ENCODE assay signal across 1 cellular context in genomic region chr3:112786002-112786590, GRCh38.
TF ChIP-seq lines count a peak whose summit lies in the region.

No MANE protein-coding gene starts in this region.

TF ChIP-seq in K562, 482 proteins besides CTCF, POLR2A, EP300 and RAD21 (continued from another document and continues in another):
- TF ChIP-seq ILK (tag; IDR thresholded peaks at IDR 0.05; ENCODE audit: borderline replicate concordance, low read depth) (no peak), FOXK1 (CRISPR knock-in tag; IDR thresholded peaks at IDR 0.05; ENCODE audit: borderline replicate concordance) (no peak), TFE3 (CRISPR knock-in tag; IDR thresholded peaks at IDR 0.05) (no peak), PRDM10 (IDR thresholded peaks at IDR 0.05; ENCODE audit: partially characterized antibody) (no peak), NR2F6 (CRISPR knock-in tag; IDR thresholded peaks at IDR 0.05) (no peak), PYGO2 (tag; IDR thresholded peaks at IDR 0.05) (peak; percentile 49; the same call in 1 of the 2 replicates), NFXL1 (CRISPR knock-in tag; IDR thresholded peaks at IDR 0.05) (no peak), BRCA1 (IDR thresholded peaks at IDR 0.05) (no peak), BRCA1 (CRISPR knock-in tag; IDR thresholded peaks at IDR 0.05) (no peak), LEF1 (IDR thresholded peaks at IDR 0.05) (peak; percentile 21; the same call in 1 of the 2 replicates), CREM (IDR thresholded peaks at IDR 0.05; ENCODE audit: low read depth) (no peak), MAZ (CRISPR knock-in tag; conservative IDR thresholded peaks at IDR 0.05 in 1 of 2, IDR thresholded peaks at IDR 0.05 in 1 of 2) (peak in 1 of 2 experiments; percentile 45; a peak in 1 of 4 replicates), FOXO4 (CRISPR knock-in tag; IDR thresholded peaks at IDR 0.05) (no peak), ZFP91 (CRISPR knock-in tag; IDR thresholded peaks at IDR 0.05) (no peak), ZNF24 (IDR thresholded peaks at IDR 0.05) (no peak), CEBPB (tag; IDR thresholded peaks at IDR 0.05) (no peak), KLF1 (tag; IDR thresholded peaks at IDR 0.05) (no peak), ZNF282 (CRISPR knock-in tag; IDR thresholded peaks at IDR 0.05) (no peak), FOXM1 (IDR thresholded peaks at IDR 0.05; ENCODE audit: low read depth) (peak; percentile 71; the same call in 1 of the 2 replicates), FOXM1 (CRISPR knock-in tag; IDR thresholded peaks at IDR 0.05; ENCODE audit: low read depth) (no peak), CREB1 (IDR thresholded peaks at IDR 0.05) (no peak), CREB1 (CRISPR knock-in tag; IDR thresholded peaks at IDR 0.05) (no peak), E2F3 (CRISPR knock-in tag; IDR thresholded peaks at IDR 0.05) (no peak), ESRRA (IDR thresholded peaks at IDR 0.05; ENCODE audit: borderline replicate concordance, low read depth) (peak; percentile 63; the same call in 1 of the 2 replicates), THRB (CRISPR knock-in tag; conservative IDR thresholded peaks at IDR 0.05) (no peak), MYNN (IDR thresholded peaks at IDR 0.05) (no peak), MYNN (CRISPR knock-in tag; IDR thresholded peaks at IDR 0.05) (no peak), ZNF121 (CRISPR knock-in tag; conservative IDR thresholded peaks at IDR 0.05) (no peak), ZNF133 (CRISPR knock-in tag; IDR thresholded peaks at IDR 0.05) (no peak), NR0B1 (IDR thresholded peaks at IDR 0.05; ENCODE audit: partially characterized antibody) (no peak), POLR3A (IDR thresholded peaks at IDR 0.05; ENCODE audit: borderline replicate concordance, extremely low read depth, insufficient read depth, insufficient read length) (no peak), ZMIZ1 (IDR thresholded peaks at IDR 0.05; ENCODE audit: low read depth in 2 of 2, low read length in 2 of 2) (no peak), PTBP1 (IDR thresholded peaks at IDR 0.05; ENCODE audit: low read depth, low read length) (no peak), BRD9 (IDR thresholded peaks at IDR 0.05; ENCODE audit: low read depth, partially characterized antibody) (no peak), CBFB (CRISPR knock-in tag; IDR thresholded peaks at IDR 0.05) (no peak), MYC (IDR thresholded peaks at IDR 0.05; ENCODE audit: low read depth, low read length) (0 out of 2 replicates have a peak, but pooled peaks have one; percentile 17), MYC (CRISPR knock-in tag; IDR thresholded peaks at IDR 0.05; ENCODE audit: borderline replicate concordance, low read depth) (no peak), CBX1 (IDR thresholded peaks at IDR 0.05; ENCODE audit: low read depth) (no peak), ZBTB33 (CRISPR knock-in tag; IDR thresholded peaks at IDR 0.05) (no peak), E2F5 (CRISPR knock-in tag; IDR thresholded peaks at IDR 0.05) (no peak), EWSR1 (IDR thresholded peaks at IDR 0.05; ENCODE audit: borderline replicate concordance, low read depth, partially characterized antibody) (no peak), BRF1 (IDR thresholded peaks at IDR 0.05; ENCODE audit: borderline replicate concordance, extremely low read depth, insufficient read length) (no peak), KLF6 (CRISPR knock-in tag; IDR thresholded peaks at IDR 0.05; ENCODE audit: borderline replicate concordance) (no peak), ZNF780A (CRISPR knock-in tag; IDR thresholded peaks at IDR 0.05) (no peak), GABPB1 (CRISPR knock-in tag; IDR thresholded peaks at IDR 0.05) (no peak), MTA1 (IDR thresholded peaks at IDR 0.05; ENCODE audit: borderline replicate concordance) (peak; percentile 73; the same call in 1 of the 2 replicates), BHLHE40 (IDR thresholded peaks at IDR 0.05; ENCODE audit: low read length) (no peak), ZNF584 (CRISPR knock-in tag; IDR thresholded peaks at IDR 0.05; ENCODE audit: low read depth) (no peak), ZNF175 (CRISPR knock-in tag; IDR thresholded peaks at IDR 0.05; ENCODE audit: low read depth) (no peak), ZNF639 (CRISPR knock-in tag; conservative IDR thresholded peaks at IDR 0.05 in 1 of 2, IDR thresholded peaks at IDR 0.05 in 1 of 2) (peak in 1 of 2 experiments; percentile 37; a peak in 1 of 4 replicates)
